In the genomic region with DNA sequence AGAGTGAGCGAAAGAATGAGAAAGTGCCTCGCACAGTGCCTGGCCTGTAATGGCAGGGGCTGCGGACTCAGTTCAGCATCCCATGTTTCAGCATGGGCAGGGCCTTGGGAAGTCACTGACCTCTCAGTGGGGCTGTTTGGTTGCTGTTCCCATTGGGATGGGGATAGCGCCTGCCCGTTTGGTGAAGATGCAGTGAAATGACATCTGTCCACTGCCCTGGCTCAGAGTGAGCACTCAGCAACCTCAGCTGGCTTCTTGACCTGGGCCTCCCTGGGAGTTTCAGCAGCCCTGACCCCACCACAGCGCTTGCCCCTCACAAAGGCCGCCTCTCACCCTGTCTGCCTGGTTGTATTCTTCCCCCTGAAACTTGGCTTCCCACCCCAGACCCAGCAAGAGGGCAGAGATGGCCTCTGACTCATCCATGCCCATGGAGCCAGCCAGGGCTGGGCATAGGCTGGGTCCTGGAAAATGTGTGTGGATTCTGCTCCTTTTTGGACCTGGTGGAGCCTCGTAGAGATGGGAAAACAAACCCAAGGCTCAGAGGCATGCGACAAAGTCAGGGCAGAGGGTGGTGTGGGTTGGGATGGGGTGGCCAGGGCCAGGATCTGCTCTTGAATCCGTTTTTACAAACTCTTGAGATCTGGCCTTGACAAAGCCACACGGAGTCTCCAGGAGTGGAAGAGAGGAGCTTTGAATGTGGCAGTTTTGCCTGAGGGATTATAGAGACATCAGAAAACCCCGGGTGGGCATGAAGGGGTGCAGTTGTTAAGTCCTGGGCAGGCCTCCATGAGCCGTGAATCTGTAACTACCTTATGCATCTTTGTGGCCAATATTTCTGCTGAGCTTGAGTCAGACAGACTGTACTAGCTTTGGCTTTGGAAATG, we compare ENCODE assay signal across 8 cellular contexts. TPM values are rescaled to one million over a fixed set of nuclear protein-coding genes. Genes with fewer than 3 reads are reported as not detected.
A peak's percentile ranks its signal among the peaks of the same experiment; 100 is the strongest.
DNase-seq lines count a peak whose midpoint lies in the region; ATAC-seq and TF ChIP-seq lines count a peak whose summit lies in the region.

No MANE protein-coding gene starts in this region.

- peak overlapping the region; percentile 83 for H3K4me3 Mint-ChIP-seq in effector memory CD8-positive, alpha-beta T cell
- H3K4me3 Mint-ChIP-seq in neural progenitor cell, result peak overlapping the region; percentile 78

- H3K27ac ChIP-seq in MM.1S (ENCODE audit: low read length), result no peak overlapping the region
- no peak overlapping the region for H3K27ac ChIP-seq in neural progenitor cell

- no peaks in the 10 kb centered on the region for H3K9me2 ChIP-seq in MM.1S (replicated peaks; ENCODE audit: insufficient read depth, low read length)

- H3K27me3 ChIP-seq in BJ (ENCODE audit: control insufficient read depth, insufficient read depth, low read length) (no peaks in the 10 kb centered on the region), MM.1S (replicated peaks; ENCODE audit: insufficient read depth, low read length) (no peaks in the 10 kb centered on the region), neural progenitor cell (no peaks in the 10 kb centered on the region), BE2C (no peaks in the 10 kb centered on the region)

- POLR2A ChIA-PET in BJ (lab: Charles Lee), result no interaction called here

- H2AFZ ChIP-seq in MM.1S (ENCODE audit: low read length) (no peak overlapping the region), neural progenitor cell (replicated peaks) (no peak overlapping the region)

- H3K4me1 Mint-ChIP-seq in effector memory CD8-positive, alpha-beta T cell (ENCODE audit: low read depth in 2 of 2), result peaks cover 20 to 22% of the 10 kb centered on the region in 2 donors
- peaks cover 15% of the 10 kb centered on the region for H3K4me1 Mint-ChIP-seq in neural progenitor cell

- H3K36me3 ChIP-seq in BJ (ENCODE audit: control insufficient read depth, insufficient read depth, low read length) (peaks cover 3% of the 10 kb centered on the region; the same call in 1 of the 2 replicates), MM.1S (replicated peaks; ENCODE audit: insufficient read depth, low read length) (no peaks in the 10 kb centered on the region), neural progenitor cell (no peaks in the 10 kb centered on the region), BE2C (no peaks in the 10 kb centered on the region)

- peaks cover 28% of the 10 kb centered on the region for H3K36me3 Mint-ChIP-seq in effector memory CD8-positive, alpha-beta T cell (ENCODE audit: insufficient read depth)
- H3K36me3 Mint-ChIP-seq in neural progenitor cell, result no peaks in the 10 kb centered on the region

- H3K9ac ChIP-seq in MM.1S (ENCODE audit: low read length) (no peak overlapping the region), neural progenitor cell (no peak overlapping the region)

- H3K4me2 ChIP-seq in MM.1S (ENCODE audit: low read depth, low read length), result peak overlapping the region; percentile 85
- H3K4me2 ChIP-seq in neural progenitor cell, result peak overlapping the region; percentile 85

- TF ChIP-seq CTCF in BJ (IDR thresholded peaks at IDR 0.05; ENCODE audit: insufficient read depth, low read depth, low read length) (no peak), MM.1S (IDR thresholded peaks at IDR 0.05; ENCODE audit: low read length) (no peak), neural progenitor cell (IDR thresholded peaks at IDR 0.05) (no peak), BE2C (IDR thresholded peaks at IDR 0.05; ENCODE audit: low read depth, low read length) (no peak)

- H3K9me3 ChIP-seq in MM.1S (replicated peaks; ENCODE audit: insufficient read depth, low read length), result no peaks in the 10 kb centered on the region
- no peaks in the 10 kb centered on the region for H3K9me3 ChIP-seq in neural progenitor cell (ENCODE audit: low read depth)
- no peaks in the 10 kb centered on the region for H3K9me3 ChIP-seq in BE2C

- H3K4me1 ChIP-seq in MM.1S (ENCODE audit: low read length) (0 out of 2 replicates have a peak, but pooled peaks cover 6% of the 10 kb centered on the region), neural progenitor cell (no peaks in the 10 kb centered on the region), BE2C (no peaks in the 10 kb centered on the region)

- peak overlapping the region; percentile 35 to 79 for H3K27ac Mint-ChIP-seq in effector memory CD8-positive, alpha-beta T cell
- no peak overlapping the region for H3K27ac Mint-ChIP-seq in neural progenitor cell

- H3K27me3 Mint-ChIP-seq in effector memory CD8-positive, alpha-beta T cell, result peaks cover 0 to 8% of the 10 kb centered on the region in 2 donors
- H3K27me3 Mint-ChIP-seq in neural progenitor cell (ENCODE audit: insufficient read depth, low read depth), result peaks cover 9% of the 10 kb centered on the region

- H3F3A ChIP-seq in MM.1S (ENCODE audit: insufficient read depth, low read length), result peaks cover 4% of the 10 kb centered on the region; the same call in 1 of the 2 replicates
- peaks cover 28% of the 10 kb centered on the region for H3F3A ChIP-seq in neural progenitor cell (ENCODE audit: low read depth)

- no peaks in the 10 kb centered on the region for H4K20me1 ChIP-seq in MM.1S (ENCODE audit: insufficient read depth, low read length)
- peaks cover 13% of the 10 kb centered on the region for H4K20me1 ChIP-seq in neural progenitor cell (ENCODE audit: low read depth)

- CTCF ChIA-PET in BJ (lab: Yijun Ruan, JAX), result interaction anchor here (1.1 to 1.8 kb wide), 3 partner anchors 10 to 86 kb away, joined by 4 to 10 read pairs (median 6); no protein-coding TSS in a partner anchor

- H3K79me2 ChIP-seq in MM.1S (ENCODE audit: low read length) (peaks cover 7% of the 10 kb centered on the region; the same call in 1 of the 2 replicates), neural progenitor cell (ENCODE audit: low read depth) (no peaks in the 10 kb centered on the region)

- H3K4me3 ChIP-seq in BJ (ENCODE audit: low read depth, low read length) (peak overlapping the region; percentile 66), MM.1S (ENCODE audit: low read length) (peak overlapping the region; percentile 91), neural progenitor cell (peak overlapping the region; percentile 63), BE2C (ENCODE audit: low read depth, low read length) (no peak overlapping the region)

- no peak for ATAC-seq in effector memory CD8-positive, alpha-beta T cell (replicated peaks)

- no peaks in the 10 kb centered on the region for H3K9me3 Mint-ChIP-seq in effector memory CD8-positive, alpha-beta T cell
- H3K9me3 Mint-ChIP-seq in neural progenitor cell, result no peaks in the 10 kb centered on the region

- no peak for DNase-seq in BJ (ENCODE audit: low read depth)
- DNase-seq in MM.1S, result no peak
- no peak for DNase-seq in effector memory CD8-positive, alpha-beta T cell
- peak; percentile 18 for DNase-seq in neural progenitor cell (ENCODE audit: low spot score)
- DNase-seq in NCI-H446 treated with DMSO at 0.1 percent for 48 hours (lab: John Stamatoyannopoulos, UW), result no peak
- DNase-seq in NCI-H446 (lab: John Stamatoyannopoulos, UW), result no peak
- DNase-seq in BE2C, result no peak
- DNase-seq in NCI-H526 (lab: John Stamatoyannopoulos, UW), result no peak

RNA-seq across cellular contexts. Expression of gene XKR8, which starts 1.2 kb away (rescaled TPM):
- polyA plus RNA-seq in BJ (2011; rRNA removed), result 8.6 and 13.2 TPM in 2 replicates
- 5.0 and 6.7 TPM in 2 replicates for polyA minus RNA-seq in BJ (2011; rRNA and poly(A)+ RNA removed)
- 4.3 and 13.0 TPM in 2 replicates for total RNA-seq in neural progenitor cell (ENCODE audit: low replicate concordance)
- polyA plus RNA-seq in BE2C (2012; ENCODE audit: insufficient read depth, insufficient read length, low read depth), result not detected

RNA-seq across cellular contexts. Expression of gene SMPDL3B, which starts 26.2 kb away (rescaled TPM):
- polyA plus RNA-seq in BJ (2011; rRNA removed), result 0.21 and 0.34 TPM in 2 replicates
- polyA minus RNA-seq in BJ (2011; rRNA and poly(A)+ RNA removed), result not detected in 2 replicates
- total RNA-seq in neural progenitor cell (ENCODE audit: low replicate concordance), result 1.2 and 3.9 TPM in 2 replicates
- polyA plus RNA-seq in BE2C (2012; ENCODE audit: insufficient read depth, insufficient read length, low read depth), result not detected

RNA-seq across cellular contexts. Expression of gene RPA2, which starts 46.6 kb away (rescaled TPM):
- polyA plus RNA-seq in BJ (2011; rRNA removed), result 51.7 and 54.3 TPM in 2 replicates
- polyA minus RNA-seq in BJ (2011; rRNA and poly(A)+ RNA removed), result 7.6 and 11.0 TPM in 2 replicates
- 94.3 and 97.0 TPM in 2 replicates for total RNA-seq in neural progenitor cell (ENCODE audit: low replicate concordance)
- polyA plus RNA-seq in BE2C (2012; ENCODE audit: insufficient read depth, insufficient read length, low read depth), result 56.4 TPM
